6 cellular contexts compared by ENCODE assay signal in genomic region chr7:37111459-37111858, GRCh38.
"Had no signal": no experiment of that assay in that cellular context is flagged by ENCODE, and none has a peak within 500 bp of the region (broad histone marks: within the 10 kb centered on the region; RNA-seq: fewer than 3 reads in every experiment).

No MANE protein-coding gene starts in this region.

- H3K4me3 ChIP-seq: GM23248 had no signal

- H2AFZ ChIP-seq: GM23248 had no signal

- H3K27ac ChIP-seq: GM23248 had no signal

- H3K27ac Mint-ChIP-seq: H9, IgD-negative memory B cell had no signal

- FAIRE-seq: HTR-8/SVneo had no signal

- H3K27me3 Mint-ChIP-seq: IgD-negative memory B cell had no signal

- H3K4me3 Mint-ChIP-seq: H9, IgD-negative memory B cell had no signal

- DNase-seq: GM23248, GOT3, H9, HCEC 1CT had no signal

- H3K9me3 Mint-ChIP-seq: H9, IgD-negative memory B cell had no signal

- H3K9ac ChIP-seq: GM23248 had no signal
